8 cellular contexts compared by ENCODE assay signal in genomic region chr20:57707849-57708693, GRCh38. TPM values are rescaled to one million over a fixed set of nuclear protein-coding genes. Genes with fewer than 3 reads are reported as not detected.
A peak's percentile ranks its signal among the peaks of the same experiment; 100 is the strongest.
DNase-seq lines count a peak whose midpoint lies in the region; ATAC-seq and TF ChIP-seq lines count a peak whose summit lies in the region.

No MANE protein-coding gene starts in this region.

- H2BK20ac ChIP-seq in IMR-90 (ENCODE audit: low read depth, low read length) = peak overlapping the region; percentile 3; the same call in 1 of the 2 replicates

- no peak overlapping the region for H4K8ac ChIP-seq in IMR-90 (ENCODE audit: low read depth in 2 of 2, low read length in 2 of 2)

- H3K9me3 ChIP-seq in IMR-90 (ENCODE audit: control insufficient read depth, insufficient read depth, low read length) (no peaks in the 10 kb centered on the region), ascending aorta (no peaks in the 10 kb centered on the region)

- CTCF ChIA-PET in IMR-90 (lab: Yijun Ruan, JAX) = interaction anchor here (1.1 kb wide), 1 partner anchor 88 kb away, joined by 3 read pairs; the partner anchor contains the start of gene ZBP1

- peak overlapping the region; percentile 72 for H3K4ac ChIP-seq in IMR-90 (ENCODE audit: low read depth, low read length)

- in situ Hi-C loops in IMR-90 (cut with MboI; ENCODE audit: low sequenced_read_pairs) = no loop called here

- H2BK15ac ChIP-seq in IMR-90 (ENCODE audit: low read depth, low read length) = 0 out of 3 replicates have a peak overlapping the region, but pooled peaks have one; percentile 54

- 77% methylated on average over 5 of the region's 23 CpGs; no CpG with 5 or more reads in 1 of the 2 experiments for WGBS in IMR-90 (ENCODE audit: extremely low coverage in 2 of 2, insufficient read length in 1 of 2), 2 experiments

- H3K27ac ChIP-seq in IMR-90 (ENCODE audit: insufficient read depth, low read length) (no peak overlapping the region; the same call in 1 of the 2 replicates), ascending aorta (peak overlapping the region; percentile 87 to 94)

- peak overlapping the region; percentile 56 for H2AK5ac ChIP-seq in IMR-90 (ENCODE audit: low read depth, low read length)

- H4K91ac ChIP-seq in IMR-90 (ENCODE audit: insufficient read depth, low read depth, low read length) = 0 out of 2 replicates have a peak overlapping the region, but pooled peaks have one; percentile 31

- dilution Hi-C loops in IMR-90 (cut with HindIII; ENCODE audit: low sequenced_read_pairs, unreplicated experiment) = no loop called here

- H2BK120ac ChIP-seq in IMR-90 (ENCODE audit: low read depth, low read length) = peak overlapping the region; percentile 52

- intact Hi-C loops in IMR-90 (cut with micrococcal nuclease) = loop anchor here (1.0 to 2.0 kb wide), 2 partner anchors 10 to 53 kb away; no protein-coding TSS in a partner anchor
- intact Hi-C loops in ascending aorta (cut with DNase I) = loop anchor here (1.0 to 10.0 kb wide), 2 partner anchors 41 to 1187 kb away; no protein-coding TSS in a partner anchor

- H2BK5ac ChIP-seq in IMR-90 (ENCODE audit: low read depth, low read length, poor library complexity, severe bottlenecking) = no peak overlapping the region

- H4K5ac ChIP-seq in IMR-90 (ENCODE audit: low read depth, low read length) = no peak overlapping the region

- H3K27me3 ChIP-seq in IMR-90 (ENCODE audit: control insufficient read depth, insufficient read depth, low read length) = no peaks in the 10 kb centered on the region
- no peaks in the 10 kb centered on the region for H3K27me3 ChIP-seq in ascending aorta

- H3K23ac ChIP-seq in IMR-90 (ENCODE audit: low read depth, low read length) = peak overlapping the region; percentile 91

- H3K4me2 ChIP-seq in IMR-90 (ENCODE audit: low read depth, low read length) = peak overlapping the region; percentile 88

- H3K27ac Mint-ChIP-seq in stimulated activated naive CD8-positive, alpha-beta T cell treated with anti-CD3 and anti-CD28 coated beads, Interleukin-15, amount 100 ng/mL, for 72 hours = peak overlapping the region in 1 of 2 donors; percentile 7

- H2AFZ ChIP-seq in IMR-90 (replicated peaks; ENCODE audit: low read length, poor library complexity) = peak overlapping the region; percentile 89

- H3K56ac ChIP-seq in IMR-90 (ENCODE audit: extremely low read depth, insufficient read depth, low read length) = peak overlapping the region; percentile 58; the same call in 1 of the 2 replicates

- TF ChIP-seq CTCF in IMR-90 (conservative IDR thresholded peaks at IDR 0.05; ENCODE audit: low read depth, low read length) (no peak), ascending aorta (IDR thresholded peaks at IDR 0.05) (no peak)

- no peaks in the 10 kb centered on the region for H3K9me3 Mint-ChIP-seq in stimulated activated naive CD8-positive, alpha-beta T cell treated with anti-CD3 and anti-CD28 coated beads, Interleukin-15, amount 100 ng/mL, for 72 hours

- H3K9ac ChIP-seq in IMR-90 (ENCODE audit: low read depth, low read length) = peak overlapping the region; percentile 65

- peak overlapping the region; percentile 76 for H3K4me3 ChIP-seq in IMR-90 (ENCODE audit: insufficient read depth, low read depth, low read length)
- H3K4me3 ChIP-seq in ascending aorta = peak overlapping the region; percentile 73 to 79

- peaks cover 5% of the 10 kb centered on the region; the same call in 1 of the 2 replicates for H3K4me1 ChIP-seq in IMR-90 (ENCODE audit: control insufficient read depth, insufficient read depth, low read length)
- H3K4me1 ChIP-seq in ascending aorta = peaks cover 14 to 50% of the 10 kb centered on the region in 2 donors

- no peak; the same call in 1 of the 2 replicates for ATAC-seq in IMR-90 (ENCODE audit: low read depth)
- no peak for ATAC-seq in stimulated activated naive CD8-positive, alpha-beta T cell treated with anti-CD3 and anti-CD28 coated beads, Interleukin-15, amount 100 ng/mL, for 72 hours
- ATAC-seq in GM21515 (IDR thresholded peaks at IDR 0.05; ENCODE audit: unreplicated experiment) = no peak

- peaks cover 37% of the 10 kb centered on the region for H3K4me1 Mint-ChIP-seq in stimulated activated naive CD8-positive, alpha-beta T cell treated with anti-CD3 and anti-CD28 coated beads, Interleukin-15, amount 100 ng/mL, for 72 hours

- H3K27me3 Mint-ChIP-seq in stimulated activated naive CD8-positive, alpha-beta T cell treated with anti-CD3 and anti-CD28 coated beads, Interleukin-15, amount 100 ng/mL, for 72 hours = peaks cover 17% of the 10 kb centered on the region

- DNase-seq in IMR-90 (no peak), ascending aorta (ENCODE audit: low spot score in 2 of 2) (no peak), iris pigment epithelial cell (ENCODE audit: low read depth) (peak; percentile 21), NCI-H2171 (lab: John Stamatoyannopoulos, UW) (no peak), NCI-H446 (lab: John Stamatoyannopoulos, UW) (no peak), NCI-H1105 (lab: John Stamatoyannopoulos, UW) (no peak)
- no peak for DNase-seq in stimulated activated naive CD8-positive, alpha-beta T cell treated with anti-CD3 and anti-CD28 coated beads, Interleukin-15, amount 100 ng/mL, for 72 hours

- peak overlapping the region; percentile 78 to 86 for H3K4me3 Mint-ChIP-seq in stimulated activated naive CD8-positive, alpha-beta T cell treated with anti-CD3 and anti-CD28 coated beads, Interleukin-15, amount 100 ng/mL, for 72 hours

- POLR2A ChIA-PET in IMR-90 (lab: Charles Lee; ENCODE audit: unreplicated experiment) = no interaction called here

- peaks cover 11 to 41% of the 10 kb centered on the region in 2 experiments; a peak in 3 of 4 replicates for H3K79me1 ChIP-seq in IMR-90 (ENCODE audit: low read depth in 1 of 2, low read length in 2 of 2)

- no peak for TF ChIP-seq RAD21 in IMR-90 (IDR thresholded peaks at IDR 0.05; ENCODE audit: low read length)

- peaks cover 7% of the 10 kb centered on the region; the same call in 1 of the 2 replicates for H3K9me1 ChIP-seq in IMR-90 (ENCODE audit: insufficient read depth, low read length)

- H3K36me3 ChIP-seq in IMR-90 (ENCODE audit: control insufficient read depth, insufficient read depth, low read length) (no peaks in the 10 kb centered on the region), ascending aorta (no peaks in the 10 kb centered on the region)

- peaks cover 50% of the 10 kb centered on the region for H4K20me1 ChIP-seq in IMR-90 (ENCODE audit: insufficient read depth, low read length)

- peak overlapping the region; percentile 83 for H2AK9ac ChIP-seq in IMR-90 (replicated peaks; ENCODE audit: low read depth, low read length, poor library complexity)

- no peak for TF ChIP-seq POLR2A in IMR-90 (IDR thresholded peaks at IDR 0.05; ENCODE audit: low read depth, low read length)

- no TSS peak for BruUV-seq in IMR-90 (replicated peaks; lab: Mats Ljungman, UMichigan)

- H3K18ac ChIP-seq in IMR-90 (ENCODE audit: low read depth, low read length) = no peak overlapping the region; the same call in 1 of the 2 replicates

- H3K14ac ChIP-seq in IMR-90 (replicated peaks; ENCODE audit: low read depth, low read length) = peak overlapping the region; percentile 74

TF ChIP-seq in IMR-90, 13 proteins besides CTCF, POLR2A, EP300 and RAD21:
- no peak for TF ChIP-seq BHLHE40 (IDR thresholded peaks at IDR 0.05; ENCODE audit: low read depth, low read length)
- no peak for TF ChIP-seq CEBPB (IDR thresholded peaks at IDR 0.05; ENCODE audit: low read depth, low read length)
- no peak for TF ChIP-seq RCOR1 (IDR thresholded peaks at IDR 0.05; ENCODE audit: insufficient replicate concordance, low read length)
- no peak for TF ChIP-seq MAZ (IDR thresholded peaks at IDR 0.05; ENCODE audit: borderline replicate concordance, low read depth, low read length)
- TF ChIP-seq RFX5 (IDR thresholded peaks at IDR 0.05; ENCODE audit: low read depth, low read length) = no peak
TF ChIP-seq in IMR-90: peak in this region for 0.

RNA-seq across cellular contexts. Expression of gene PMEPA1, which starts 1.7 kb away (rescaled TPM):
- total RNA-seq in IMR-90 (2012; rRNA removed) = 1.4 and 2.0 TPM in 2 replicates
- polyA plus RNA-seq in IMR-90 (2012; rRNA removed) = 6.9 and 11.0 TPM in 2 replicates
- 2.9 and 9.8 TPM in 2 replicates for polyA plus RNA-seq in IMR-90 (2012; cell fraction: cytosol; rRNA removed)
- polyA plus RNA-seq in IMR-90 (2012; cell fraction: nucleus; rRNA removed; ENCODE audit: low replicate concordance) = 3.2 and 9.0 TPM in 2 replicates
- total RNA-seq in ascending aorta = 56.8 TPM

Comparison
In these comparisons a context has a peak if more than half of its experiments do, and no peak if none do; other contexts are left out.
1. RNA of gene PMEPA1, which starts 1.7 kb away (total RNA-seq): 56.8 TPM in ascending aorta (single experiment); 1.4 to 2.0 TPM in IMR-90; every median in the first group is over 10 times any median in the second.